Comparison of ENCODE assay signal across 8 cellular contexts in genomic region chr9:129496187-129497063, GRCh38.
A peak's percentile ranks its signal among the peaks of the same experiment; 100 is the strongest.
DNase-seq lines count a peak whose midpoint lies in the region; ATAC-seq and TF ChIP-seq lines count a peak whose summit lies in the region.

No MANE protein-coding gene starts in this region.

- H3F3A ChIP-seq in DOHH2 (ENCODE audit: control insufficient read depth, insufficient read depth) = no peaks in the 10 kb centered on the region

- H4K20me1 ChIP-seq in DOHH2 (ENCODE audit: control insufficient read depth, insufficient read depth, low read depth, low read length) = no peaks in the 10 kb centered on the region

- H3K9me3 ChIP-seq in DOHH2 (ENCODE audit: control insufficient read depth, insufficient read depth, low read length) = no peaks in the 10 kb centered on the region
- H3K9me3 ChIP-seq in ascending aorta = no peaks in the 10 kb centered on the region
- H3K9me3 ChIP-seq in right cardiac atrium (ENCODE audit: control insufficient read depth, low read length) = no peaks in the 10 kb centered on the region
- no peaks in the 10 kb centered on the region for H3K9me3 ChIP-seq in transverse colon

- H3K27me3 Mint-ChIP-seq in T-helper 2 cell treated with Interferon-gamma antibody and Interleukin-4, amounts not matched to agents 5 μg/mL and 100 μg/mL, for 36 hours (ENCODE audit: low read depth) = no peaks in the 10 kb centered on the region
- H3K27me3 Mint-ChIP-seq in progenitor cell of endocrine pancreas = no peaks in the 10 kb centered on the region

- H3K4me1 ChIP-seq in DOHH2 (ENCODE audit: control insufficient read depth, low read length) (no peaks in the 10 kb centered on the region), ascending aorta (peaks cover 8 to 59% of the 10 kb centered on the region in 2 donors), right cardiac atrium (ENCODE audit: control insufficient read depth, insufficient read depth, low read length) (peaks cover under 1% of the 10 kb centered on the region), transverse colon (peaks cover 15 to 67% (median 52%) of the 10 kb centered on the region in 4 donors)

- no peaks in the 10 kb centered on the region for H3K79me2 ChIP-seq in DOHH2 (ENCODE audit: control insufficient read depth, low read length)

- no peak overlapping the region for H3K4me3 ChIP-seq in DOHH2 (ENCODE audit: low read length)
- peak overlapping the region; percentile 53 for H3K4me3 ChIP-seq in NB4 (ENCODE audit: low read depth, low read length)
- peak overlapping the region; percentile 68 to 72 for H3K4me3 ChIP-seq in ascending aorta
- peak overlapping the region; percentile 76 for H3K4me3 ChIP-seq in right cardiac atrium (ENCODE audit: low read length)
- H3K4me3 ChIP-seq in transverse colon = peak overlapping the region; percentile 48 to 53 (median 51)

- peak; percentile 84 to 85 for ATAC-seq in right cardiac atrium
- ATAC-seq in GM21576 (IDR thresholded peaks at IDR 0.05; ENCODE audit: unreplicated experiment) = no peak

- H3K36me3 Mint-ChIP-seq in T-helper 2 cell treated with Interferon-gamma antibody and Interleukin-4, amounts not matched to agents 5 μg/mL and 100 μg/mL, for 36 hours (ENCODE audit: low read depth) = peaks cover 12% of the 10 kb centered on the region
- H3K36me3 Mint-ChIP-seq in progenitor cell of endocrine pancreas (ENCODE audit: insufficient read depth) = no peaks in the 10 kb centered on the region

- H3K4me2 ChIP-seq in DOHH2 (ENCODE audit: low read length) = peak overlapping the region; percentile 22; the same call in 1 of the 2 replicates

- H3K9me2 ChIP-seq in DOHH2 (replicated peaks; ENCODE audit: control insufficient read depth, low read length) = no peaks in the 10 kb centered on the region

- H3K36me3 ChIP-seq in DOHH2 (ENCODE audit: control insufficient read depth, low read length) = no peaks in the 10 kb centered on the region
- H3K36me3 ChIP-seq in ascending aorta = peaks cover 0 to 3% of the 10 kb centered on the region in 2 donors
- H3K36me3 ChIP-seq in transverse colon = no peaks in the 10 kb centered on the region

- TF ChIP-seq CTCF in DOHH2 (IDR thresholded peaks at IDR 0.05; ENCODE audit: low read depth, low read length, poor library complexity, severe bottlenecking) (no peak), NB4 (IDR thresholded peaks at IDR 0.05; ENCODE audit: low read depth, low read length) (no peak), ascending aorta (IDR thresholded peaks at IDR 0.05) (no peak), progenitor cell of endocrine pancreas (IDR thresholded peaks at IDR 0.05; ENCODE audit: unreplicated experiment) (no peak), transverse colon (IDR thresholded peaks at IDR 0.05) (no peak)

- no peaks in the 10 kb centered on the region for H3K9me3 Mint-ChIP-seq in T-helper 2 cell treated with Interferon-gamma antibody and Interleukin-4, amounts not matched to agents 5 μg/mL and 100 μg/mL, for 36 hours
- H3K9me3 Mint-ChIP-seq in progenitor cell of endocrine pancreas (ENCODE audit: low read depth) = no peaks in the 10 kb centered on the region

- no peak for TF ChIP-seq EP300 in transverse colon (IDR thresholded peaks at IDR 0.05; ENCODE audit: low read depth)

- no peak overlapping the region for H3K27ac ChIP-seq in DOHH2 (ENCODE audit: low read depth, low read length)
- peak overlapping the region; percentile 98 to 100 for H3K27ac ChIP-seq in ascending aorta
- peak overlapping the region; percentile 95 for H3K27ac ChIP-seq in right cardiac atrium (ENCODE audit: low read length)
- peak overlapping the region; percentile 92 to 99 (median 96) for H3K27ac ChIP-seq in transverse colon

- intact Hi-C loops in ascending aorta (cut with DNase I) (loop anchor here (1.0 to 5.0 kb wide), 4 partner anchors 34 to 322 kb away; no protein-coding TSS in a partner anchor), right cardiac atrium (cut with DNase I) (loop anchor here (5.0 to 10.0 kb wide), 9 partner anchors 106 to 362 kb away; partner anchors contain the start of gene IER5L (in 2 of the 4)), transverse colon (cut with DNase I; ENCODE audit: low total_unique reads) (loop anchor here (10.0 kb wide), 1 partner anchor 162 kb away; no protein-coding TSS in a partner anchor)

- H3K27me3 ChIP-seq in DOHH2 (ENCODE audit: control insufficient read depth, low read length) (peaks cover 11% of the 10 kb centered on the region), ascending aorta (no peaks in the 10 kb centered on the region), right cardiac atrium (ENCODE audit: control insufficient read depth, insufficient read depth) (no peaks in the 10 kb centered on the region), transverse colon (no peaks in the 10 kb centered on the region)

- peak; percentile 89 for DNase-seq in NB4 (ENCODE audit: low read depth)
- peak; percentile 80 for DNase-seq in T-helper 2 cell treated with Interferon-gamma antibody and Interleukin-4, amounts not matched to agents 5 μg/mL and 100 μg/mL, for 36 hours (ENCODE audit: low spot score)
- DNase-seq in ascending aorta (ENCODE audit: low spot score in 2 of 2) = peak; percentile 85 to 98
- peak; percentile 97 to 99 (median 98) for DNase-seq in right cardiac atrium
- DNase-seq in progenitor cell of endocrine pancreas (ENCODE audit: low spot score, unreplicated experiment) = peak; percentile 90
- peak; percentile 89 for DNase-seq in transverse colon

- H3K27ac Mint-ChIP-seq in T-helper 2 cell treated with Interferon-gamma antibody and Interleukin-4, amounts not matched to agents 5 μg/mL and 100 μg/mL, for 36 hours = peak overlapping the region; percentile 85
- peak overlapping the region; percentile 98 for H3K27ac Mint-ChIP-seq in progenitor cell of endocrine pancreas

- in situ Hi-C loops in transverse colon (cut with MboI; ENCODE audit: low pct_ligation_motif_present in 1 of 4, low pct_unique_long_range_greater_than_20kb in 1 of 4, low sequenced_read_pairs in 3 of 4) = loop anchor here in 1 of 4 donors (10.0 kb wide), 2 partner anchors 108 to 322 kb away; partner anchors contain the start of gene IER5L

- WGBS in right cardiac atrium = under 1% methylated on average over 57 of the region's 57 CpGs
- WGBS in transverse colon (ENCODE audit: low coverage in 1 of 2), 2 donors = 0% methylated on average over 44 of the region's 57 CpGs; no CpG with 5 or more reads in 1 of the 2 donors

- TF ChIP-seq POLR2A in NB4 (IDR thresholded peaks at IDR 0.05; ENCODE audit: extremely low read depth, insufficient read length) = no peak
- TF ChIP-seq POLR2A in transverse colon (IDR thresholded peaks at IDR 0.05) = peak; percentile 71

- H3K4me3 Mint-ChIP-seq in T-helper 2 cell treated with Interferon-gamma antibody and Interleukin-4, amounts not matched to agents 5 μg/mL and 100 μg/mL, for 36 hours = peak overlapping the region; percentile 84
- peak overlapping the region; percentile 85 for H3K4me3 Mint-ChIP-seq in progenitor cell of endocrine pancreas (ENCODE audit: low read depth)

- H3K4me1 Mint-ChIP-seq in T-helper 2 cell treated with Interferon-gamma antibody and Interleukin-4, amounts not matched to agents 5 μg/mL and 100 μg/mL, for 36 hours (ENCODE audit: low read depth) = peaks cover 23% of the 10 kb centered on the region
- peaks cover 55% of the 10 kb centered on the region for H3K4me1 Mint-ChIP-seq in progenitor cell of endocrine pancreas (ENCODE audit: low read depth)
